35 cellular contexts compared by ENCODE assay signal in genomic region chr1:24584103-24584764, GRCh38. TPM values are rescaled to one million over a fixed set of nuclear protein-coding genes. Genes with fewer than 3 reads are reported as not detected.
DNase-seq lines count a peak whose midpoint lies in the region; ATAC-seq, FAIRE-seq and TF ChIP-seq lines count a peak whose summit lies in the region.
"Had no signal": no experiment of that assay in that cellular context is flagged by ENCODE, and none has a peak within 500 bp of the region (broad histone marks: within the 10 kb centered on the region; RNA-seq: fewer than 3 reads in every experiment).

No MANE protein-coding gene starts in this region.

- FAIRE-seq in GM12891 (lab: Jason Lieb, UNC): no peak
- FAIRE-seq in H54 (lab: Jason Lieb, UNC): no peak
- FAIRE-seq: TTC549 had no signal

- ATAC-seq in stimulated activated memory B cell treated with anti-CD40 and anti-IgM and Interleukin-4, amounts not matched to agents 10 μg/mL and 1 μg/mL and 100 μg/mL, for 72 hours: peak; percentile 65
- ATAC-seq: gastroesophageal sphincter, left lobe of liver, sciatic nerve had no signal

- no peak overlapping the region for H3K4me3 ChIP-seq in right atrium auricular region
- H3K4me3 ChIP-seq: ascending aorta, coronary artery, gastroesophageal sphincter, SK-N-MC, suprapubic skin had no signal

- no peaks in the 10 kb centered on the region for H3K27me3 Mint-ChIP-seq in stimulated activated memory B cell treated with anti-CD40 and anti-IgM and Interleukin-4, amounts not matched to agents 10 μg/mL and 1 μg/mL and 100 μg/mL, for 72 hours

- no peak for TF ChIP-seq CTCF in right atrium auricular region (IDR thresholded peaks at IDR 0.05)

- H3K36me3 Mint-ChIP-seq in stimulated activated memory B cell treated with anti-CD40 and anti-IgM and Interleukin-4, amounts not matched to agents 10 μg/mL and 1 μg/mL and 100 μg/mL, for 72 hours: no peaks in the 10 kb centered on the region
- H3K36me3 Mint-ChIP-seq: activated naive CD8-positive, alpha-beta T cell treated with anti-CD3 and anti-CD28 coated beads, Interleukin-2, amount 10 ng/mL, durations not matched to agents 7 days and 5 days; CD4-positive, alpha-beta memory T cell had no signal

- no peaks in the 10 kb centered on the region for H3K27me3 ChIP-seq in right atrium auricular region
- H3K27me3 ChIP-seq: ascending aorta had no signal

- no peaks in the 10 kb centered on the region for H3K36me3 ChIP-seq in right atrium auricular region
- H3K36me3 ChIP-seq: ascending aorta, gastroesophageal sphincter, neutrophil, suprapubic skin had no signal

- H3K4me3 Mint-ChIP-seq in stimulated activated memory B cell treated with anti-CD40 and anti-IgM and Interleukin-4, amounts not matched to agents 10 μg/mL and 1 μg/mL and 100 μg/mL, for 72 hours: no peak overlapping the region
- H3K4me3 Mint-ChIP-seq: activated naive CD8-positive, alpha-beta T cell treated with anti-CD3 and anti-CD28 coated beads, Interleukin-2, amount 10 ng/mL, durations not matched to agents 7 days and 5 days; CD4-positive, alpha-beta memory T cell; HFFc6 had no signal

- peaks cover under 1% of the 10 kb centered on the region for H3K9me3 Mint-ChIP-seq in stimulated activated memory B cell treated with anti-CD40 and anti-IgM and Interleukin-4, amounts not matched to agents 10 μg/mL and 1 μg/mL and 100 μg/mL, for 72 hours
- H3K9me3 Mint-ChIP-seq: activated naive CD8-positive, alpha-beta T cell treated with anti-CD3 and anti-CD28 coated beads, Interleukin-2, amount 10 ng/mL, durations not matched to agents 7 days and 5 days; CD4-positive, alpha-beta memory T cell had no signal

- no peaks in the 10 kb centered on the region for H3K9me3 ChIP-seq in right atrium auricular region
- H3K9me3 ChIP-seq: ascending aorta, gastroesophageal sphincter, neutrophil, suprapubic skin had no signal

- H3K27ac ChIP-seq in right atrium auricular region: peak overlapping the region; percentile 15 to 46
- H3K27ac ChIP-seq: ascending aorta, coronary artery, gastroesophageal sphincter, neutrophil, SK-N-MC, suprapubic skin had no signal

- no peak for TF ChIP-seq POLR2A in GM12891 (IDR thresholded peaks at IDR 0.05; ENCODE audit: low read depth, low read length)
- TF ChIP-seq POLR2A in H54 (IDR thresholded peaks at IDR 0.05; ENCODE audit: low read depth, low read length): no peak

- DNase-seq in GM12891 (ENCODE audit: insufficient read length, low spot score): no peak
- DNase-seq in RPMI8226: peak; percentile 71
- DNase-seq in right atrium auricular region (ENCODE audit: low spot score): no peak
- no peak for DNase-seq in H54 (ENCODE audit: insufficient read length, low spot score)
- no peak for DNase-seq in HuH-7 (ENCODE audit: low spot score)
- no peak for DNase-seq in T1000 (lab: John Stamatoyannopoulos, UW)
- DNase-seq: activated CD4-positive, alpha-beta T cell treated with anti-CD3 and anti-CD28 coated beads, Interleukin-2, amount 50 U/mL, for 1 hour; activated CD4-positive, CD25-positive, alpha-beta regulatory T cell; activated gamma-delta T cell; activated naive CD8-positive, alpha-beta T cell treated with anti-CD3 and anti-CD28 coated beads, Interleukin-2, amount 10 ng/mL, durations not matched to agents 7 days and 5 days; activated T-cell treated with anti-CD3 and anti-CD28 coated beads, Interleukin-2, amount 50 U/mL, for 1 hour; caudate nucleus; CD4-positive, alpha-beta memory T cell; effector CD8-positive, alpha-beta T cell; GOT3; HFFc6; IMR-90; NCI-H1092; NCI-H1694; NCI-H446 treated with DMSO at 0.1 percent for 48 hours; NCI-H82; stimulated activated CD4-positive, alpha-beta T cell treated with anti-CD3 and anti-CD28 coated beads, Interleukin-12 subunit alpha, Interleukin-12 subunit beta, amount 100 ng/mL, for 4 hours; stimulated activated CD4-positive, alpha-beta T cell treated with anti-CD3 and anti-CD28 coated beads, Interleukin-2, amount 100 ng/mL, for 48 hours had no signal

- peaks cover 14% of the 10 kb centered on the region for H3K4me1 Mint-ChIP-seq in stimulated activated memory B cell treated with anti-CD40 and anti-IgM and Interleukin-4, amounts not matched to agents 10 μg/mL and 1 μg/mL and 100 μg/mL, for 72 hours

- H3K27ac Mint-ChIP-seq in stimulated activated memory B cell treated with anti-CD40 and anti-IgM and Interleukin-4, amounts not matched to agents 10 μg/mL and 1 μg/mL and 100 μg/mL, for 72 hours: peak overlapping the region; percentile 27
- H3K27ac Mint-ChIP-seq: activated naive CD8-positive, alpha-beta T cell treated with anti-CD3 and anti-CD28 coated beads, Interleukin-2, amount 10 ng/mL, durations not matched to agents 7 days and 5 days; HFFc6 had no signal

- no peaks in the 10 kb centered on the region for H3K4me1 ChIP-seq in right atrium auricular region
- H3K4me1 ChIP-seq: ascending aorta, gastroesophageal sphincter, suprapubic skin had no signal

TF ChIP-seq in GM12891, 5 proteins besides CTCF, POLR2A, EP300 and RAD21:
- no peak for TF ChIP-seq POU2F2 (IDR thresholded peaks at IDR 0.05; ENCODE audit: low read depth, low read length)
- 0 out of 2 replicates have a peak, but pooled peaks have one; percentile 4 for TF ChIP-seq SPI1 (IDR thresholded peaks at IDR 0.05; ENCODE audit: low read depth, low read length)

RNA-seq across cellular contexts. Expression of gene NCMAP, which starts 28.3 kb away (rescaled TPM):
- polyA plus RNA-seq in GM12891 (2012; ENCODE audit: low read depth, missing spikeins): not detected
- total RNA-seq in right atrium auricular region: under 1 TPM; 0.16 to 0.22 TPM
- total RNA-seq: ascending aorta; CD4-positive, alpha-beta memory T cell; HFFc6; IMR-90; posterior vena cava; T-helper 1 cell treated with Interleukin-12 subunit alpha and Interleukin-12 subunit beta and Interleukin-4 antibody, amounts not matched to agents 30 ng/mL and 1 ng/mL, for 36 hours had no signal
- polyA plus RNA-seq: IMR-90 had no signal

RNA-seq across cellular contexts. Expression of gene SRRM1, which starts 58.9 kb away (rescaled TPM):
- polyA plus RNA-seq in GM12891 (2012; ENCODE audit: low read depth, missing spikeins): 76.4 TPM
- 10 to 100 TPM; 49.5 to 50.5 TPM for total RNA-seq in right atrium auricular region
